10 cellular contexts compared by ENCODE assay signal in the genomic region with DNA sequence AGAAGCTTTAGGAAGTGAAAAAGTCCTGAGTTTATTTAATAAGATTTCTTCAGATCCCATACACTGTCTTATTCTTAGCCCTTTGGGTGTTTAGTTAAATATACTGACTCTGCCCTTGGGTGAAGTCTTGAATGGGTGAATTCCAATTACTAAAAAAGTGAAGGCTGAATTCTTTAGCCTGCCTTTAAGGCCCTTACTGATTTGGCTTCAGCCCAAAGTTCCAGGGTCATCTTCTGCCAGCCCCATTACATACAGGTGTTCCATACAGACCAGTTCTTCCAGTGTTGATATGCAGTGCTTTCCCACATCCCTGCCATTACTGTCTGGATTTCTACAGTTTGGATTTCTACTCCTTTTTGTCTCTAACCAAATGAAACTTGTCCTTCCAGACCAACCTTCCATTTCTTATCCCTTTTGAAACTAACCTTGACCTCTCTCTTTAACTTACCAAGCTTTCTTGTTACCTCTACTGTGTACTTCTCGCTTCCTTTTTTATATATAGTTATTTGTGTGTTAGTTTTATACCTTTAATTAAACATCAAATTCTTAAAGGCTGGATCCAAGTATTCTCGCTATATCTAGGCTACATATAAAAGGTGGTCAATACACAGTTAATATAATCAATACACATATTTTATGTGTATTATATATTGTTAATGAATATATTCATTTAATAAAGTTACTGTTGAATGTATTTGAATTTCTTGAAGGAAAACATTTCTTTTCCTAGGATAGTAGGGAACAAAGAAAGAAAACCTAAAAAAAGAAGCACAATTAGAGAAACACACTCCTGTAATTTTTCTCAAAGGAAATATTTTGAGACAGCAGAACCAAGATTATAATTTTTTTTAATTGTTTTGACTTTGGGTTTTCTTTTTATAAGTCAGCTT. TPM values are rescaled to one million over a fixed set of nuclear protein-coding genes. Genes with fewer than 3 reads are reported as not detected.
A peak's percentile ranks its signal among the peaks of the same experiment; 100 is the strongest.
DNase-seq lines count a peak whose midpoint lies in the region; ATAC-seq, FAIRE-seq and TF ChIP-seq lines count a peak whose summit lies in the region.
"Had no signal": no experiment of that assay in that cellular context is flagged by ENCODE, and none has a peak within 500 bp of the region (broad histone marks: within the 10 kb centered on the region; RNA-seq: fewer than 3 reads in every experiment).

No MANE protein-coding gene starts in this region.

- WGBS in GM12878 (ENCODE audit: insufficient coverage, insufficient replicate concordance, low lambda C conversion rate, missing lambda C conversion rate) = 42% methylated on average over 2 of the region's 2 CpGs

- no peak for FAIRE-seq in GM12891 (lab: Jason Lieb, UNC)
- no peak for FAIRE-seq in GM12878 (lab: Jason Lieb, UNC)
- FAIRE-seq: TTC549 had no signal

- H3K4me1 ChIP-seq in GM12878 (ENCODE audit: control insufficient read depth, insufficient read depth, low read length) (peaks cover 32% of the 10 kb centered on the region), BE2C (peaks cover 42% of the 10 kb centered on the region)

- TF ChIP-seq POLR2A in GM12891 (IDR thresholded peaks at IDR 0.05; ENCODE audit: low read depth, low read length) (no peak), GM12878 (IDR thresholded peaks at IDR 0.05; ENCODE audit: low read depth, low read length) (no peak)

- H3K27me3 ChIP-seq in GM12878 (replicated peaks in 1 of 2; ENCODE audit: control insufficient read depth in 2 of 2, insufficient read depth in 2 of 2, low read length in 1 of 2) (no peaks in the 10 kb centered on the region), BE2C (no peaks in the 10 kb centered on the region), WERI-Rb-1 (ENCODE audit: insufficient read depth, low read depth, severe bottlenecking) (peaks cover 4% of the 10 kb centered on the region)

- in situ Hi-C loops in GM12878 (cut with MboI) = no loop called here

- POLR2A ChIA-PET in GM12878 (lab: Charles Lee) = interaction anchor here (0.7 to 4.8 kb wide), 3 partner anchors 9 to 21 kb away, joined by 3 to 24 read pairs (median 7); no protein-coding TSS in a partner anchor

- DNase-seq in GM12891 (ENCODE audit: insufficient read length, low spot score) (no peak), GM12878 (ENCODE audit: low read depth, low spot score) (no peak), osteocyte (ENCODE audit: extremely low spot score, unreplicated experiment) (no peak), BE2C (no peak), cortex of kidney (lab: John Stamatoyannopoulos, UW) (no peak), WERI-Rb-1 (no peak), H4 (ENCODE audit: low spot score) (no peak)
- DNase-seq: NCI-H1930 had no signal

- H3K36me3 ChIP-seq in GM12878 (ENCODE audit: control insufficient read depth in 2 of 2, insufficient read depth in 2 of 2, low read length in 1 of 2) = peaks cover 0 to 4% of the 10 kb centered on the region in 2 experiments; a peak in 1 of 4 replicates
- no peaks in the 10 kb centered on the region; the same call in 1 of the 2 replicates for H3K36me3 ChIP-seq in BE2C
- H3K36me3 ChIP-seq in WERI-Rb-1 = no peaks in the 10 kb centered on the region

- peaks cover 8% of the 10 kb centered on the region; the same call in 2 of the 3 replicates for H3K9me3 ChIP-seq in GM12878 (replicated peaks; ENCODE audit: control insufficient read depth, insufficient read depth, low read length)
- H3K9me3 ChIP-seq in BE2C = no peaks in the 10 kb centered on the region
- H3K9me3 ChIP-seq in WERI-Rb-1 (ENCODE audit: severe bottlenecking) = no peaks in the 10 kb centered on the region

- H3K4me3 ChIP-seq in GM12878 (peak overlapping the region; percentile 15; the same call in 1 of the 2 replicates), BE2C (ENCODE audit: low read depth, low read length) (no peak overlapping the region), WERI-Rb-1 (ENCODE audit: low read depth, low read length) (no peak overlapping the region)

- no TSS peak for BruUV-seq in GM12878 (replicated peaks; lab: Mats Ljungman, UMichigan)

- TF ChIP-seq RAD21 in GM12878 (IDR thresholded peaks at IDR 0.05; ENCODE audit: insufficient read depth, low read depth, low read length) = no peak

- no peak overlapping the region for H2AFZ ChIP-seq in GM12878 (ENCODE audit: control insufficient read depth, low read depth, low read length)

- H3K4me2 ChIP-seq in GM12878 (ENCODE audit: control insufficient read depth, insufficient read depth) = peak overlapping the region; percentile 43

- no peaks in the 10 kb centered on the region; the same call in 1 of the 2 replicates for H4K20me1 ChIP-seq in GM12878 (ENCODE audit: control insufficient read depth, insufficient read depth)

- ATAC-seq in HG03159 (IDR thresholded peaks at IDR 0.05; ENCODE audit: unreplicated experiment) (peak; percentile 31), GM12878 (peak; percentile 26)

- CTCF ChIA-PET in GM12878 (lab: Yijun Ruan, JAX) = interaction anchor here (0.5 to 6.0 kb wide), 11 partner anchors 8 to 230 kb away, joined by 3 to 34 read pairs (median 4); no protein-coding TSS in a partner anchor

- peaks cover 68% of the 10 kb centered on the region for H3K4me1 Mint-ChIP-seq in osteocyte (ENCODE audit: unreplicated experiment)

- H3K9me3 Mint-ChIP-seq in osteocyte (ENCODE audit: unreplicated experiment) = no peaks in the 10 kb centered on the region

- H3K79me2 ChIP-seq in GM12878 (ENCODE audit: control insufficient read depth, insufficient read depth, low read length) = peaks cover 95% of the 10 kb centered on the region

- H3K4me3 Mint-ChIP-seq in osteocyte (ENCODE audit: unreplicated experiment) = no peak overlapping the region

- RAD21 ChIA-PET in GM12878 (lab: Charles Lee; ENCODE audit: unreplicated experiment) = interaction anchor here (1.0 to 7.0 kb wide), 8 partner anchors 9 to 228 kb away, joined by 3 to 53 read pairs (median 6); partner anchors contain the start of gene MBNL1

- no peak overlapping the region for H3K9ac ChIP-seq in GM12878 (ENCODE audit: control insufficient read depth, insufficient read depth, low read length)

- intact Hi-C loops in GM12878 (cut with micrococcal nuclease; ENCODE audit: unreplicated experiment) = no loop called here

- no peak for TF ChIP-seq EP300 in GM12878 (IDR thresholded peaks at IDR 0.05; ENCODE audit: borderline replicate concordance in 1 of 2, control insufficient read depth in 1 of 2, low read depth in 2 of 2, low read length in 2 of 2)

- H3K27ac ChIP-seq in GM12878 (ENCODE audit: control insufficient read depth, insufficient read depth) (peak overlapping the region; percentile 51), WERI-Rb-1 (no peak overlapping the region)

- SMC1A ChIA-PET in GM12878 (lab: Charles Lee; ENCODE audit: uncharacterized antibody, unreplicated experiment) = interaction anchor here (0.6 to 10.3 kb wide), 23 partner anchors 9 to 159 kb away, joined by 3 to 115 read pairs (median 4); no protein-coding TSS in a partner anchor

- H3K36me3 Mint-ChIP-seq in osteocyte (ENCODE audit: unreplicated experiment) = peaks cover 2% of the 10 kb centered on the region

- H3K27me3 Mint-ChIP-seq in osteocyte (ENCODE audit: unreplicated experiment) = no peaks in the 10 kb centered on the region

- peak overlapping the region; percentile 48 for H3K27ac Mint-ChIP-seq in osteocyte (ENCODE audit: unreplicated experiment)

- TF ChIP-seq CTCF in GM12878 (IDR thresholded peaks at IDR 0.05 in 2 of 3, conservative IDR thresholded peaks at IDR 0.05 in 1 of 3; ENCODE audit: control insufficient read depth in 2 of 3, extremely low read depth in 1 of 3, insufficient read depth in 1 of 3, low read depth in 3 of 3, low read length in 3 of 3) = no peak
- no peak for TF ChIP-seq CTCF in osteocyte (IDR thresholded peaks at IDR 0.05)
- TF ChIP-seq CTCF in BE2C (IDR thresholded peaks at IDR 0.05; ENCODE audit: low read depth, low read length) = no peak
- TF ChIP-seq CTCF in WERI-Rb-1 (IDR thresholded peaks at IDR 0.05; ENCODE audit: low read depth, low read length) = no peak

TF ChIP-seq in GM12891, 5 proteins besides CTCF, POLR2A, EP300 and RAD21:
- TF ChIP-seq POU2F2 (IDR thresholded peaks at IDR 0.05; ENCODE audit: low read depth, low read length) (no peak), POLR2AphosphoS5 (IDR thresholded peaks at IDR 0.05; ENCODE audit: low read depth, low read length) (no peak), PAX5 (IDR thresholded peaks at IDR 0.05; ENCODE audit: insufficient read depth, low read length, severe bottlenecking) (no peak), TAF1 (IDR thresholded peaks at IDR 0.05; ENCODE audit: low read depth, low read length) (no peak), SPI1 (IDR thresholded peaks at IDR 0.05; ENCODE audit: low read depth, low read length) (peak; percentile 54)

TF ChIP-seq in GM12878, 131 proteins besides CTCF, POLR2A, EP300 and RAD21 (continues in another document):
- TF ChIP-seq ZNF24 (IDR thresholded peaks at IDR 0.05) (no peak), NBN (IDR thresholded peaks at IDR 0.05) (no peak), FOXK2 (IDR thresholded peaks at IDR 0.05) (no peak), HDAC2 (IDR thresholded peaks at IDR 0.05) (no peak), BCL11A (IDR thresholded peaks at IDR 0.05; ENCODE audit: low read depth, low read length) (0 out of 2 replicates have a peak, but pooled peaks have one; percentile 4), SMAD5 (IDR thresholded peaks at IDR 0.05; ENCODE audit: low read depth) (no peak), MYC (IDR thresholded peaks at IDR 0.05; ENCODE audit: insufficient read depth, insufficient read length, insufficient replicate concordance, low read length, severe bottlenecking) (no peak), IRF4 (IDR thresholded peaks at IDR 0.05; ENCODE audit: low read depth, low read length) (no peak), GABPA (IDR thresholded peaks at IDR 0.05; ENCODE audit: low read depth) (no peak)

RNA-seq across cellular contexts. Expression of gene MBNL1, which starts 15.0 kb away (rescaled TPM):
- 103 TPM for polyA plus RNA-seq in GM12891 (2012; ENCODE audit: low read depth, missing spikeins)
- total RNA-seq in GM12878 (2013; cell fraction: nucleolus; rRNA removed) = 485 and 489 TPM in 2 replicates
- total RNA-seq in GM12878 (2014; rRNA removed) = 337 and 351 TPM in 2 replicates
- 218 TPM in 2 replicates for total RNA-seq in GM12878 (2014; rRNA removed; fragmentation: Illumina TruSeq; extraction: Trizol)
- total RNA-seq in GM12878 (2021) = 239 and 247 TPM in 2 replicates
- 64.8 TPM for polyA plus RNA-seq in GM12878 (2011; ENCODE audit: low read depth)
- 80.9 and 82.1 TPM in 2 replicates for polyA plus RNA-seq in GM12878 (2011; rRNA removed)
- 104 and 129 TPM in 2 replicates for polyA plus RNA-seq in GM12878 (2011; cell fraction: cytosol; rRNA removed)
- polyA plus RNA-seq in GM12878 (2011; cell fraction: nucleus; rRNA removed) = 52.1 and 62.2 TPM in 2 replicates
- 94.4 and 94.6 TPM in 2 replicates for polyA plus RNA-seq in GM12878 (2012)
- polyA plus RNA-seq in GM12878 (2014; fragmentation: Illumina TruSeq; extraction: Trizol) = 200 and 216 TPM in 2 replicates
- 10 to 100 TPM; 59.6 to 73.3 TPM for polyA plus RNA-seq in GM12878 (2014; fragmentation: Nextera tagmentation; extraction: Ambion mirVana)
- 132 and 143 TPM in 2 replicates for polyA plus RNA-seq in GM12878 (2014; rRNA removed)
- polyA plus RNA-seq in GM12878 (2016; fragmentation: Nextera tagmentation; extraction: Ambion mirVana) = 100 to 1,000 TPM; 141 to 146 TPM
- polyA minus RNA-seq in GM12878 (2011; rRNA and poly(A)+ RNA removed) = 286 and 329 TPM in 2 replicates
- 138 and 193 TPM in 2 replicates for polyA minus RNA-seq in GM12878 (2011; cell fraction: cytosol; rRNA and poly(A)+ RNA removed)
- 137 and 215 TPM in 2 replicates for polyA minus RNA-seq in GM12878 (2011; cell fraction: nucleus; rRNA and poly(A)+ RNA removed)
- 159 and 166 TPM in 2 replicates for total RNA-seq in osteocyte
- 41.6 TPM for polyA plus RNA-seq in BE2C (2012; ENCODE audit: insufficient read depth, insufficient read length, low read depth)
- 87.0 and 153 TPM in 2 replicates for total RNA-seq in H4 (2014; rRNA removed; shearing (Covaris generic))
